In genomic region chr4:47668810-47669408, GRCh38 we compare ENCODE assay signal across 8 cellular contexts.
A peak's percentile ranks its signal among the peaks of the same experiment; 100 is the strongest.
DNase-seq lines count a peak whose midpoint lies in the region; ATAC-seq and TF ChIP-seq lines count a peak whose summit lies in the region.

No MANE protein-coding gene starts in this region.

- H3K9me3 ChIP-seq in smooth muscle cell (replicated peaks; ENCODE audit: low read depth) = no peaks in the 10 kb centered on the region

- H3K36me3 Mint-ChIP-seq in HFFc6 (ENCODE audit: low read depth) = no peaks in the 10 kb centered on the region
- H3K36me3 Mint-ChIP-seq in activated CD8-positive, alpha-beta T cell treated with anti-CD3 and anti-CD28 coated beads for 36 hours (ENCODE audit: low read depth) = no peaks in the 10 kb centered on the region

- H3K4me3 ChIP-seq in smooth muscle cell = no peak overlapping the region

- H3F3A ChIP-seq in smooth muscle cell (ENCODE audit: low read depth) = no peaks in the 10 kb centered on the region

- peak; percentile 93 for TF ChIP-seq CTCF in HFFc6 (IDR thresholded peaks at IDR 0.05)
- TF ChIP-seq CTCF in activated CD8-positive, alpha-beta T cell treated with anti-CD3 and anti-CD28 coated beads for 36 hours (IDR thresholded peaks at IDR 0.05) = peak; percentile 78
- peak; percentile 82 for TF ChIP-seq CTCF in smooth muscle cell (IDR thresholded peaks at IDR 0.05; ENCODE audit: borderline replicate concordance, insufficient read depth, poor library complexity, severe bottlenecking)

- intact Hi-C loops in activated CD8-positive, alpha-beta T cell treated with anti-CD3 and anti-CD28 coated beads for 36 hours (cut with micrococcal nuclease) = no loop called here
- intact Hi-C loops in left ventricle myocardium superior (cut with micrococcal nuclease) = no loop called here

- no peak overlapping the region for H2AFZ ChIP-seq in smooth muscle cell (ENCODE audit: low read depth)

- H3K4me1 ChIP-seq in smooth muscle cell (ENCODE audit: low read depth) = no peaks in the 10 kb centered on the region

- no peaks in the 10 kb centered on the region for H3K79me2 ChIP-seq in smooth muscle cell (ENCODE audit: low read depth)

- 40% methylated on average over 11 of the region's 11 CpGs for WGBS in smooth muscle cell (ENCODE audit: low lambda C conversion rate)

- no peaks in the 10 kb centered on the region for H3K9me3 Mint-ChIP-seq in HFFc6
- H3K9me3 Mint-ChIP-seq in activated CD8-positive, alpha-beta T cell treated with anti-CD3 and anti-CD28 coated beads for 36 hours = no peaks in the 10 kb centered on the region

- H3K4me3 Mint-ChIP-seq in HFFc6 = peak overlapping the region; percentile 57; the same call in 1 of the 2 replicates
- H3K4me3 Mint-ChIP-seq in activated CD8-positive, alpha-beta T cell treated with anti-CD3 and anti-CD28 coated beads for 36 hours = no peak overlapping the region

- H3K9ac ChIP-seq in smooth muscle cell (ENCODE audit: low read depth) = no peak overlapping the region

- CTCF ChIA-PET in activated CD8-positive, alpha-beta T cell treated with anti-CD3 and anti-CD28 coated beads for 36 hours (lab: Charles Lee) = interaction anchor here (0.6 to 3.0 kb wide), 18 partner anchors 11 to 379 kb away, joined by 3 to 17 read pairs (median 4); partner anchors contain the start of gene CORIN

- no peak overlapping the region for H3K4me2 ChIP-seq in smooth muscle cell

- ATAC-seq in activated CD8-positive, alpha-beta T cell treated with anti-CD3 and anti-CD28 coated beads for 36 hours = peak; percentile 65
- peak; percentile 70 for ATAC-seq in left ventricle myocardium superior

- POLR2A ChIA-PET in activated CD8-positive, alpha-beta T cell treated with anti-CD3 and anti-CD28 coated beads for 36 hours (lab: Charles Lee) = no interaction called here

- no peaks in the 10 kb centered on the region for H4K20me1 ChIP-seq in smooth muscle cell (ENCODE audit: low read depth)

- DNase-seq in stimulated activated naive CD4-positive, alpha-beta T cell (lab: John Stamatoyannopoulos, UW) = peak in 4 of 6 experiments; percentile 0 to 33 (median 8)
- DNase-seq in stimulated activated naive CD4-positive, alpha-beta T cell treated with Interleukin-2 at 50 U/mL for 16 hours (lab: John Stamatoyannopoulos, UW) = no peak
- DNase-seq in HFFc6 = peak; percentile 35
- DNase-seq in NCI-H146 (lab: John Stamatoyannopoulos, UW) = peak; percentile 75
- peak; percentile 35 for DNase-seq in activated CD8-positive, alpha-beta T cell treated with anti-CD3 and anti-CD28 coated beads for 36 hours
- DNase-seq in left ventricle myocardium superior = no peak
- DNase-seq in smooth muscle cell (lab: John Stamatoyannopoulos, UW; ENCODE audit: unreplicated experiment) = no peak
- no peak for DNase-seq in stimulated activated CD4-positive, alpha-beta T cell treated with anti-CD3 and anti-CD28 coated beads, Interleukin-2, amount 100 ng/mL, for 24 hours

- no peak overlapping the region for H3K27ac Mint-ChIP-seq in HFFc6
- no peak overlapping the region for H3K27ac Mint-ChIP-seq in activated CD8-positive, alpha-beta T cell treated with anti-CD3 and anti-CD28 coated beads for 36 hours

- no peaks in the 10 kb centered on the region for H3K27me3 ChIP-seq in smooth muscle cell (ENCODE audit: low read depth)

- H3K27me3 Mint-ChIP-seq in HFFc6 (ENCODE audit: insufficient read depth) = peaks cover 4% of the 10 kb centered on the region; the same call in 1 of the 2 replicates
- H3K27me3 Mint-ChIP-seq in activated CD8-positive, alpha-beta T cell treated with anti-CD3 and anti-CD28 coated beads for 36 hours = peaks cover 10% of the 10 kb centered on the region

- H3K27ac ChIP-seq in smooth muscle cell (ENCODE audit: low read depth) = no peak overlapping the region

- no peaks in the 10 kb centered on the region for H3K36me3 ChIP-seq in smooth muscle cell (ENCODE audit: low read depth)

- no peaks in the 10 kb centered on the region for H3K4me1 Mint-ChIP-seq in HFFc6 (ENCODE audit: low read depth)
- H3K4me1 Mint-ChIP-seq in activated CD8-positive, alpha-beta T cell treated with anti-CD3 and anti-CD28 coated beads for 36 hours (ENCODE audit: low read depth) = no peaks in the 10 kb centered on the region

Comparison
In these comparisons a context has a peak if more than half of its experiments do, and no peak if none do; other contexts are left out.
1. DNase-seq: peak in stimulated activated naive CD4-positive, alpha-beta T cell (4 of 6), HFFc6 (single experiment), NCI-H146 (single experiment) and activated CD8-positive, alpha-beta T cell treated with anti-CD3 and anti-CD28 coated beads for 36 hours (single experiment); none in stimulated activated naive CD4-positive, alpha-beta T cell treated with Interleukin-2 at 50 U/mL for 16 hours (single experiment), left ventricle myocardium superior (single experiment), smooth muscle cell (single experiment) and stimulated activated CD4-positive, alpha-beta T cell treated with anti-CD3 and anti-CD28 coated beads, Interleukin-2, amount 100 ng/mL, for 24 hours (0 of 2).
2. Peak in every context shown above with its lines, with median percentiles within 50 percentile points of each other: CTCF ChIP-seq.